ENCODE assay signal across 22 cellular contexts in genomic region chr10:7511612-7512011, GRCh38.
DNase-seq lines count a peak whose midpoint lies in the region; ATAC-seq, FAIRE-seq and TF ChIP-seq lines count a peak whose summit lies in the region.
"Had no signal": no experiment of that assay in that cellular context is flagged by ENCODE, and none has a peak within 500 bp of the region (broad histone marks: within the 10 kb centered on the region; RNA-seq: fewer than 3 reads in every experiment).

No MANE protein-coding gene starts in this region.

- no peak overlapping the region for H3K4me3 Mint-ChIP-seq in CD4-positive, alpha-beta T cell
- H3K4me3 Mint-ChIP-seq in H9: no peak overlapping the region

- peak; percentile 21 for DNase-seq in BE2C
- no peak for DNase-seq in CD4-positive, alpha-beta T cell
- no peak for DNase-seq in OCI-LY7 (ENCODE audit: low spot score)
- DNase-seq in H1 (ENCODE audit: low read depth in 1 of 2, low spot score in 2 of 2): no peak
- DNase-seq in H9: no peak
- no peak for DNase-seq in kidney
- no peak for DNase-seq in ecto neural progenitor cell (ENCODE audit: low spot score)
- DNase-seq: DMS53, IMR-90, MV-4-11, NCI-H1105 treated with DMSO at 0.1 percent for 48 hours, NCI-H2029 treated with DMSO at 0.1 percent for 48 hours, NCI-H345, NCI-H524 treated with DMSO at 0.1 percent for 48 hours, NCI-H82, OCI-M1, SW 1271 had no signal

- TF ChIP-seq CTCF in BE2C (IDR thresholded peaks at IDR 0.05; ENCODE audit: low read depth, low read length) (no peak), OCI-LY7 (conservative IDR thresholded peaks at IDR 0.05; ENCODE audit: low read length) (no peak), H1 (IDR thresholded peaks at IDR 0.05; ENCODE audit: control extremely low read depth in 1 of 3, insufficient read depth in 1 of 3, low read depth in 1 of 3, low read length in 3 of 3) (no peak), H9 (conservative IDR thresholded peaks at IDR 0.05) (no peak), kidney (IDR thresholded peaks at IDR 0.05; ENCODE audit: borderline replicate concordance, extremely low read depth, insufficient read depth) (no peak)
- no peak for TF ChIP-seq CTCF in CD4-positive, alpha-beta T cell (IDR thresholded peaks at IDR 0.05)

- no peak overlapping the region for H2BK5ac ChIP-seq in H1 (ENCODE audit: low read depth, low read length)
- no peak overlapping the region for H2BK5ac ChIP-seq in H9 (ENCODE audit: insufficient read length, low read length)

- H2BK15ac ChIP-seq in H1 (ENCODE audit: low read length) (no peak overlapping the region), H9 (ENCODE audit: low read depth, low read length) (no peak overlapping the region)

- peaks cover 62% of the 10 kb centered on the region for H3K4me1 Mint-ChIP-seq in CD4-positive, alpha-beta T cell (ENCODE audit: low read depth)
- peaks cover 13 to 14% of the 10 kb centered on the region in 2 experiments for H3K4me1 Mint-ChIP-seq in H9

- H3K79me2 ChIP-seq in OCI-LY7 (ENCODE audit: insufficient read depth, low read depth, low read length): no peaks in the 10 kb centered on the region
- H3K79me2 ChIP-seq in H1 (ENCODE audit: control insufficient read depth in 1 of 2, insufficient read depth in 2 of 2, low read length in 2 of 2): no peaks in the 10 kb centered on the region
- H3K79me2 ChIP-seq in H9 (ENCODE audit: insufficient read depth, low read length): no peaks in the 10 kb centered on the region

- H3K27me3 ChIP-seq in BE2C: peaks cover 11% of the 10 kb centered on the region; the same call in 1 of the 2 replicates
- H3K27me3 ChIP-seq in CD4-positive, alpha-beta T cell (ENCODE audit: control insufficient read depth, insufficient read depth, low read length): no peaks in the 10 kb centered on the region
- H3K27me3 ChIP-seq in H1 (replicated peaks in 1 of 4; ENCODE audit: control insufficient read depth in 3 of 4, extremely low read depth in 1 of 4, insufficient read depth in 3 of 4, low read length in 3 of 4): no peaks in the 10 kb centered on the region
- no peaks in the 10 kb centered on the region for H3K27me3 ChIP-seq in H9 (ENCODE audit: insufficient read depth, low read length)
- H3K27me3 ChIP-seq: SJSA1 had no signal

- H3K27me3 Mint-ChIP-seq in CD4-positive, alpha-beta T cell: no peaks in the 10 kb centered on the region
- peaks cover 6% of the 10 kb centered on the region for H3K27me3 Mint-ChIP-seq in H9 (ENCODE audit: low read depth)

- no peak for TF ChIP-seq EP300 in H1 (IDR thresholded peaks at IDR 0.05; ENCODE audit: borderline replicate concordance in 1 of 2, low read depth in 2 of 2, low read length in 2 of 2)

- intact Hi-C loops in CD4-positive, alpha-beta T cell (cut with DNase I, micrococcal nuclease): no loop called here
- intact Hi-C loops in OCI-LY7 (cut with micrococcal nuclease; ENCODE audit: unreplicated experiment): loop anchor here (2.0 kb wide), 1 partner anchor 41 kb away; no protein-coding TSS in a partner anchor
- intact Hi-C loops in kidney (cut with DNase I): no loop called here

- 94% methylated on average over 6 of the region's 6 CpGs; no CpG with 5 or more reads in 1 of the 2 experiments for WGBS in H1 (ENCODE audit: extremely low coverage in 1 of 2, insufficient coverage in 1 of 2, insufficient read length in 1 of 2, insufficient replicate concordance in 2 of 2, low coverage in 1 of 2, low lambda C conversion rate in 2 of 2, missing lambda C conversion rate in 1 of 2), 2 experiments
- WGBS in H9 (ENCODE audit: extremely low coverage, insufficient read length, low lambda C conversion rate): no CpG with 5 or more reads among the region's 6 CpGs

- ATAC-seq in CD4-positive, alpha-beta T cell (ENCODE audit: poor library complexity): no peak
- no peak for ATAC-seq in HG03469 (IDR thresholded peaks at IDR 0.05; ENCODE audit: unreplicated experiment)

- no peak overlapping the region for H3K27ac ChIP-seq in CD4-positive, alpha-beta T cell (ENCODE audit: low read depth, low read length)
- H3K27ac ChIP-seq in OCI-LY7 (ENCODE audit: low read depth, low read length, poor library complexity, severe bottlenecking) (no peak overlapping the region), H1 (ENCODE audit: low read depth, low read length) (no peak overlapping the region), H9 (ENCODE audit: insufficient read length, low read depth, low read length) (no peak overlapping the region), kidney (ENCODE audit: low read depth in 2 of 2, low read length in 2 of 2) (no peak overlapping the region)
- H3K27ac ChIP-seq: KMS-11, SJSA1 had no signal

- H2AFZ ChIP-seq in OCI-LY7 (ENCODE audit: low read length) (peak overlapping the region; percentile 89; the same call in 1 of the 2 replicates), H1 (ENCODE audit: low read length) (no peak overlapping the region), H9 (ENCODE audit: low read length) (no peak overlapping the region)

- H3K56ac ChIP-seq in H1 (replicated peaks; ENCODE audit: insufficient read length, low read depth, low read length) (no peak overlapping the region), H9 (ENCODE audit: insufficient read length, low read depth, low read length) (no peak overlapping the region)

- CTCF ChIA-PET in CD4-positive, alpha-beta T cell (lab: Charles Lee): interaction anchor here (1.3 kb wide), 1 partner anchor 175 kb away, joined by 3 read pairs; no protein-coding TSS in a partner anchor
- CTCF ChIA-PET in OCI-LY7 (lab: Charles Lee; ENCODE audit: unreplicated experiment): no interaction called here
- CTCF ChIA-PET in H1 (lab: Charles Lee; ENCODE audit: partially characterized antibody): interaction anchor here (1.1 kb wide), 1 partner anchor 83 kb away, joined by 3 read pairs; no protein-coding TSS in a partner anchor

- H3K4me2 ChIP-seq in OCI-LY7 (ENCODE audit: low read length): no peak overlapping the region
- no peak overlapping the region for H3K4me2 ChIP-seq in H1 (ENCODE audit: insufficient read depth in 1 of 2, low read depth in 2 of 2, low read length in 2 of 2)
- no peak overlapping the region for H3K4me2 ChIP-seq in H9 (ENCODE audit: insufficient read depth, insufficient read length, low read length)
- H3K4me2 ChIP-seq: KMS-11 had no signal

- POLR2A ChIA-PET in CD4-positive, alpha-beta T cell (lab: Charles Lee): interaction anchor here (1.2 to 1.5 kb wide), 2 partner anchors 9 to 27 kb away, joined by 3 to 4 read pairs; no protein-coding TSS in a partner anchor
- POLR2A ChIA-PET in OCI-LY7 (lab: Charles Lee): no interaction called here
- POLR2A ChIA-PET in H1 (lab: Charles Lee; ENCODE audit: partially characterized antibody): no interaction called here

- TF ChIP-seq POLR2A in H1 (IDR thresholded peaks at IDR 0.05; ENCODE audit: control extremely low read depth in 1 of 2, low read depth in 2 of 2, low read length in 2 of 2): no peak

- H2BK120ac ChIP-seq in H1 (replicated peaks; ENCODE audit: low read depth, low read length) (no peak overlapping the region), H9 (ENCODE audit: low read depth, low read length, poor library complexity, severe bottlenecking) (no peak overlapping the region)

- FAIRE-seq in H1 (lab: Jason Lieb, UNC): no peak
- no peak for FAIRE-seq in kidney (lab: Jason Lieb, UNC)
- FAIRE-seq: RCC 7860 had no signal

- H3K9me3 ChIP-seq in BE2C (no peaks in the 10 kb centered on the region; the same call in 1 of the 2 replicates), OCI-LY7 (ENCODE audit: low read length) (peaks cover 26% of the 10 kb centered on the region; the same call in 1 of the 2 replicates), H1 (ENCODE audit: insufficient read depth in 2 of 2, low read depth in 1 of 2, low read length in 1 of 2) (peaks cover 3 to 13% of the 10 kb centered on the region in 2 experiments; a peak in 3 of 4 replicates), H9 (ENCODE audit: control insufficient read depth, low read depth, low read length) (no peaks in the 10 kb centered on the region), kidney (ENCODE audit: control insufficient read depth in 1 of 2, low read length in 2 of 2) (peaks cover 0 to 4% of the 10 kb centered on the region in 2 donors)
- H3K9me3 ChIP-seq in CD4-positive, alpha-beta T cell (ENCODE audit: control insufficient read depth, low read length): peaks cover 12% of the 10 kb centered on the region
- H3K9me3 ChIP-seq: HAP-1, SJSA1 had no signal

- H3K79me1 ChIP-seq in H1 (ENCODE audit: low read depth, low read length) (no peaks in the 10 kb centered on the region), H9 (ENCODE audit: insufficient read depth, low read depth, low read length, poor library complexity, severe bottlenecking) (no peaks in the 10 kb centered on the region)

- H3K4me3 ChIP-seq in BE2C (ENCODE audit: low read depth, low read length) (no peak overlapping the region), OCI-LY7 (ENCODE audit: low read depth, low read length, poor library complexity, severe bottlenecking) (no peak overlapping the region), H1 (ENCODE audit: extremely low read depth in 1 of 4, insufficient read depth in 2 of 4, low read depth in 3 of 4, low read length in 4 of 4) (no peak overlapping the region), kidney (ENCODE audit: low read length in 2 of 2) (no peak overlapping the region)
- H3K4me3 ChIP-seq: HAP-1, SJSA1 had no signal

- H3K23ac ChIP-seq in H1 (ENCODE audit: insufficient read length): no peak overlapping the region
- H3K23ac ChIP-seq in H9 (ENCODE audit: insufficient read length, low read depth, low read length): no peak overlapping the region

- no peak overlapping the region for H2BK20ac ChIP-seq in H1 (ENCODE audit: low read length)
- H2BK20ac ChIP-seq in H9 (ENCODE audit: low read depth, low read length, poor library complexity, severe bottlenecking): no peak overlapping the region

- no peaks in the 10 kb centered on the region for H3K9me2 ChIP-seq in OCI-LY7 (ENCODE audit: insufficient read depth, low read length)

- peak overlapping the region; percentile 91 for H3K27ac Mint-ChIP-seq in CD4-positive, alpha-beta T cell
- no peak overlapping the region for H3K27ac Mint-ChIP-seq in H9

- H4K5ac ChIP-seq in H1 (ENCODE audit: insufficient read length, low read depth, low read length) (no peak overlapping the region), H9 (ENCODE audit: insufficient read length, low read depth, low read length) (no peak overlapping the region)

- TF ChIP-seq RAD21 in H1 (IDR thresholded peaks at IDR 0.05 in 1 of 2, conservative IDR thresholded peaks at IDR 0.05 in 1 of 2; ENCODE audit: low read depth in 2 of 2, low read length in 2 of 2): no peak

- no TSS peak for BruUV-seq in OCI-LY7 (replicated peaks; lab: Mats Ljungman, UMichigan)

- H3K9me3 Mint-ChIP-seq in CD4-positive, alpha-beta T cell: peaks cover 16% of the 10 kb centered on the region
- peaks cover 31% of the 10 kb centered on the region in 2 experiments for H3K9me3 Mint-ChIP-seq in H9

- H3K36me3 Mint-ChIP-seq in CD4-positive, alpha-beta T cell (ENCODE audit: low read depth): peaks cover 17% of the 10 kb centered on the region
- H3K36me3 Mint-ChIP-seq in H9 (ENCODE audit: insufficient read depth in 1 of 3, low read depth in 3 of 3): peaks cover 7 to 23% (median 8%) of the 10 kb centered on the region in 3 experiments; a peak in 6 of 7 replicates

- H3K14ac ChIP-seq in H1 (ENCODE audit: insufficient read length) (no peak overlapping the region), H9 (ENCODE audit: insufficient read depth, low read length) (no peak overlapping the region)

- no peak overlapping the region for H3K9ac ChIP-seq in H1 (replicated peaks in 1 of 4; ENCODE audit: extremely low read depth in 1 of 4, low read depth in 3 of 4, low read length in 3 of 4)
- H3K9ac ChIP-seq in H9 (ENCODE audit: extremely low read depth, insufficient read length, low read length): no peak overlapping the region
- H3K9ac ChIP-seq in kidney (ENCODE audit: low read length in 2 of 2): no peak overlapping the region
- H3K9ac ChIP-seq: KMS-11 had no signal

- H2BK12ac ChIP-seq in H1 (ENCODE audit: low read depth, low read length) (peak overlapping the region; percentile 6; the same call in 1 of the 2 replicates), H9 (ENCODE audit: insufficient read length, low read depth, low read length) (no peak overlapping the region)

- H4K8ac ChIP-seq in H1 (ENCODE audit: extremely low read depth, insufficient read depth, low read length) (no peak overlapping the region), H9 (replicated peaks; ENCODE audit: insufficient read length, low read depth, low read length) (no peak overlapping the region)

- H2AK5ac ChIP-seq in H1 (ENCODE audit: low read depth, low read length) (no peak overlapping the region), H9 (ENCODE audit: insufficient read length, low read length) (no peak overlapping the region)

- no peak overlapping the region for H3K18ac ChIP-seq in H1 (ENCODE audit: extremely low read depth, low read length)
- no peak overlapping the region for H3K18ac ChIP-seq in H9 (ENCODE audit: insufficient read length, low read depth, low read length)

- H3K4ac ChIP-seq in H1 (replicated peaks; ENCODE audit: insufficient read length, low read depth, low read length): no peak overlapping the region
- no peak overlapping the region for H3K4ac ChIP-seq in H9 (ENCODE audit: low read depth, low read length)

- H3K23me2 ChIP-seq in H1 (ENCODE audit: low read depth, low read length): no peaks in the 10 kb centered on the region
- no peaks in the 10 kb centered on the region for H3K23me2 ChIP-seq in H9 (ENCODE audit: insufficient read length, low read depth, low read length, poor library complexity, severe bottlenecking)

- H4K20me1 ChIP-seq in OCI-LY7 (ENCODE audit: insufficient read depth, low read length): no peaks in the 10 kb centered on the region
- no peaks in the 10 kb centered on the region for H4K20me1 ChIP-seq in H1 (replicated peaks in 1 of 2; ENCODE audit: control insufficient read depth in 1 of 2, insufficient read depth in 2 of 2, low read length in 2 of 2)
- no peaks in the 10 kb centered on the region for H4K20me1 ChIP-seq in H9 (ENCODE audit: control insufficient read depth, insufficient read depth, insufficient read length)

- no peak overlapping the region for H4K91ac ChIP-seq in H1 (replicated peaks; ENCODE audit: insufficient read length, low read length)
- no peak overlapping the region for H4K91ac ChIP-seq in H9 (ENCODE audit: insufficient read length, low read depth, low read length)

- H3K4me1 ChIP-seq in BE2C: peaks cover 10% of the 10 kb centered on the region; the same call in 1 of the 2 replicates
- H3K4me1 ChIP-seq in OCI-LY7 (ENCODE audit: insufficient read depth, low read length, poor library complexity, severe bottlenecking): peaks cover 46% of the 10 kb centered on the region
- H3K4me1 ChIP-seq in H1 (replicated peaks in 1 of 4; ENCODE audit: control insufficient read depth in 3 of 4, insufficient read depth in 4 of 4, low read length in 3 of 4): no peaks in the 10 kb centered on the region
- no peaks in the 10 kb centered on the region for H3K4me1 ChIP-seq in H9 (ENCODE audit: insufficient read depth, low read length)
- no peaks in the 10 kb centered on the region for H3K4me1 ChIP-seq in kidney (ENCODE audit: control insufficient read depth in 1 of 2, insufficient read depth in 1 of 2, low read depth in 1 of 2, low read length in 2 of 2)
- H3K4me1 ChIP-seq: HAP-1, SJSA1 had no signal

- no peaks in the 10 kb centered on the region for H3K36me3 ChIP-seq in BE2C
- H3K36me3 ChIP-seq in OCI-LY7 (ENCODE audit: insufficient read depth, low read length): peaks cover 24% of the 10 kb centered on the region
- no peaks in the 10 kb centered on the region; a peak in 1 of 8 replicates for H3K36me3 ChIP-seq in H1 (ENCODE audit: control insufficient read depth in 2 of 4, insufficient read depth in 4 of 4, low read length in 3 of 4)
- H3K36me3 ChIP-seq in kidney (ENCODE audit: control insufficient read depth in 1 of 2, insufficient read depth in 2 of 2, low read length in 2 of 2): no peaks in the 10 kb centered on the region
- H3K36me3 ChIP-seq: HAP-1, SJSA1 had no signal

- H3T11ph ChIP-seq in H9 (ENCODE audit: low read length): no peak overlapping the region
